Comparison of ENCODE assay signal across 8 cellular contexts in genomic region chr19:10271543-10272086, GRCh38. TPM values are rescaled to one million over a fixed set of nuclear protein-coding genes. Genes with fewer than 3 reads are reported as not detected.
DNase-seq lines count a peak whose midpoint lies in the region; ATAC-seq and TF ChIP-seq lines count a peak whose summit lies in the region.

No MANE protein-coding gene starts in this region.

- H3K27ac ChIP-seq in BLaER1 treated with 17β-estradiol and CSF1 and Interleukin-3, amounts not matched to agents 10 nM and 100 nM, result peak overlapping the region; percentile 66 to 99 (median 86); a peak in 21 of 22 replicates
- H3K27ac ChIP-seq in body of pancreas, result peak overlapping the region in 2 of 4 donors; percentile 75 to 85

- H3K4me2 ChIP-seq in BLaER1 treated with 17β-estradiol and CSF1 and Interleukin-3, amounts not matched to agents 10 nM and 100 nM, result peak overlapping the region; percentile 83 to 98 (median 93)

- peak overlapping the region; percentile 52 to 81 (median 62) for H3K4me3 ChIP-seq in BLaER1 treated with 17β-estradiol and CSF1 and Interleukin-3, amounts not matched to agents 10 nM and 100 nM
- no peak overlapping the region for H3K4me3 ChIP-seq in body of pancreas

- intact Hi-C loops in body of pancreas (cut with DNase I), result loop anchor here (2.0 kb wide), 1 partner anchor 115 kb away; no protein-coding TSS in a partner anchor

- H3K36me3 ChIP-seq in BLaER1 treated with 17β-estradiol and CSF1 and Interleukin-3, amounts not matched to agents 10 nM and 100 nM, result peaks cover 8 to 49% (median 16%) of the 10 kb centered on the region in 11 experiments; a peak in 18 of 22 replicates
- H3K36me3 ChIP-seq in body of pancreas (replicated peaks in 1 of 2; ENCODE audit: insufficient read depth in 1 of 2, low read depth in 2 of 2), result no peaks in the 10 kb centered on the region

- H3K27me3 ChIP-seq in BLaER1 treated with 17β-estradiol and CSF1 and Interleukin-3, amounts not matched to agents 10 nM and 100 nM, result no peaks in the 10 kb centered on the region
- H3K27me3 ChIP-seq in body of pancreas, result peaks cover 0 to 10% of the 10 kb centered on the region in 2 donors

- in situ Hi-C loops in G401 (cut with HindIII; ENCODE audit: low sequenced_read_pairs), result no loop called here

- 25 to 65% methylated on average over 4 to 12 of the region's 12 CpGs for WGBS in body of pancreas, 2 donors

- no peak for TF ChIP-seq POLR2A in body of pancreas (IDR thresholded peaks at IDR 0.05)

- no peak for TF ChIP-seq CTCF in body of pancreas (IDR thresholded peaks at IDR 0.05)

- peak overlapping the region; percentile 83 for H3K4me3 Mint-ChIP-seq in central memory CD8-positive, alpha-beta T cell
- peak overlapping the region; percentile 71 for H3K4me3 Mint-ChIP-seq in natural killer cell treated with Interleukin-12 subunit alpha and Interleukin-12 subunit beta and Interleukin-15 and Interleukin-18, amount 100 ng/mL, for 72 hours

- peak; percentile 43 for DNase-seq in NCI-H226
- DNase-seq in central memory CD8-positive, alpha-beta T cell (ENCODE audit: low spot score in 2 of 2), result no peak
- DNase-seq in natural killer cell treated with Interleukin-12 subunit alpha and Interleukin-12 subunit beta and Interleukin-15 and Interleukin-18, amount 100 ng/mL, for 72 hours (ENCODE audit: low spot score), result peak; percentile 85
- DNase-seq in body of pancreas, result no peak
- DNase-seq in NCI-H1694 treated with DMSO at 0.1 percent for 48 hours (lab: John Stamatoyannopoulos, UW), result no peak
- no peak for DNase-seq in G401 (ENCODE audit: low spot score)

- H3K36me3 Mint-ChIP-seq in central memory CD8-positive, alpha-beta T cell (ENCODE audit: insufficient read depth), result peaks cover 20% of the 10 kb centered on the region
- H3K36me3 Mint-ChIP-seq in natural killer cell treated with Interleukin-12 subunit alpha and Interleukin-12 subunit beta and Interleukin-15 and Interleukin-18, amount 100 ng/mL, for 72 hours, result peaks cover 13% of the 10 kb centered on the region

- no peaks in the 10 kb centered on the region for H3K27me3 Mint-ChIP-seq in central memory CD8-positive, alpha-beta T cell
- H3K27me3 Mint-ChIP-seq in natural killer cell treated with Interleukin-12 subunit alpha and Interleukin-12 subunit beta and Interleukin-15 and Interleukin-18, amount 100 ng/mL, for 72 hours, result no peaks in the 10 kb centered on the region

- ATAC-seq in GM19035 (IDR thresholded peaks at IDR 0.05; ENCODE audit: unreplicated experiment) (peak; percentile 23), body of pancreas (no peak)
- ATAC-seq in central memory CD8-positive, alpha-beta T cell (replicated peaks; ENCODE audit: extremely low read depth, poor library complexity, severe bottlenecking), result peak; percentile 15
- ATAC-seq in natural killer cell treated with Interleukin-12 subunit alpha and Interleukin-12 subunit beta and Interleukin-15 and Interleukin-18, amount 100 ng/mL, for 72 hours, result peak; percentile 24 to 44

- no peaks in the 10 kb centered on the region for H3K9me3 Mint-ChIP-seq in central memory CD8-positive, alpha-beta T cell
- H3K9me3 Mint-ChIP-seq in natural killer cell treated with Interleukin-12 subunit alpha and Interleukin-12 subunit beta and Interleukin-15 and Interleukin-18, amount 100 ng/mL, for 72 hours, result no peaks in the 10 kb centered on the region

- peaks cover 43% of the 10 kb centered on the region for H3K4me1 Mint-ChIP-seq in central memory CD8-positive, alpha-beta T cell
- H3K4me1 Mint-ChIP-seq in natural killer cell treated with Interleukin-12 subunit alpha and Interleukin-12 subunit beta and Interleukin-15 and Interleukin-18, amount 100 ng/mL, for 72 hours (ENCODE audit: low read depth in 2 of 2), result peaks cover 24 to 26% of the 10 kb centered on the region in 2 donors

- H3K9ac ChIP-seq in BLaER1 treated with 17β-estradiol and CSF1 and Interleukin-3, amounts not matched to agents 10 nM and 100 nM, result peak overlapping the region; percentile 70 to 96 (median 79)

- no peaks in the 10 kb centered on the region for H3K9me3 ChIP-seq in BLaER1 treated with 17β-estradiol and CSF1 and Interleukin-3, amounts not matched to agents 10 nM and 100 nM (replicated peaks in 1 of 11)
- H3K9me3 ChIP-seq in body of pancreas, result no peaks in the 10 kb centered on the region

- H3K27ac Mint-ChIP-seq in central memory CD8-positive, alpha-beta T cell (ENCODE audit: low read depth), result peak overlapping the region; percentile 94
- H3K27ac Mint-ChIP-seq in natural killer cell treated with Interleukin-12 subunit alpha and Interleukin-12 subunit beta and Interleukin-15 and Interleukin-18, amount 100 ng/mL, for 72 hours, result peak overlapping the region; percentile 96 to 98

- peaks cover 28 to 81% (median 43%) of the 10 kb centered on the region in 10 experiments for H3K4me1 ChIP-seq in BLaER1 treated with 17β-estradiol and CSF1 and Interleukin-3, amounts not matched to agents 10 nM and 100 nM
- H3K4me1 ChIP-seq in body of pancreas, result peaks cover 23% of the 10 kb centered on the region

- peaks cover 0 to 55% (median 5%) of the 10 kb centered on the region in 11 experiments; a peak in 9 of 22 replicates for H4K20me1 ChIP-seq in BLaER1 treated with 17β-estradiol and CSF1 and Interleukin-3, amounts not matched to agents 10 nM and 100 nM

RNA-seq across cellular contexts. Expression of gene ICAM1, which starts 0.7 kb away (rescaled TPM):
- total RNA-seq in natural killer cell treated with Interleukin-12 subunit alpha and Interleukin-12 subunit beta and Interleukin-15 and Interleukin-18, amount 100 ng/mL, for 72 hours, result 100 to 1,000 TPM; 106 to 264 TPM
- total RNA-seq in body of pancreas, result 10 to 100 TPM in 1 of 2 donors, 1 to 10 TPM in 1; 7.3 to 68.9 TPM
- total RNA-seq in G401 (2014; rRNA removed; shearing (Covaris generic)), result 14.5 and 16.9 TPM in 2 replicates

RNA-seq across cellular contexts. Expression of gene ICAM4, which starts 15.1 kb away (rescaled TPM):
- total RNA-seq in natural killer cell treated with Interleukin-12 subunit alpha and Interleukin-12 subunit beta and Interleukin-15 and Interleukin-18, amount 100 ng/mL, for 72 hours, result 1 to 10 TPM; 1.4 to 2.1 TPM
- total RNA-seq in body of pancreas, result under 1 TPM in 1 of 2 donors, not detected in 1; 0.26 TPM
- total RNA-seq in G401 (2014; rRNA removed; shearing (Covaris generic)), result 2.4 and 7.1 TPM in 2 replicates

RNA-seq across cellular contexts. Expression of gene ICAM5, which starts 18.1 kb away (rescaled TPM):
- total RNA-seq in natural killer cell treated with Interleukin-12 subunit alpha and Interleukin-12 subunit beta and Interleukin-15 and Interleukin-18, amount 100 ng/mL, for 72 hours, result under 1 TPM; 0.78 to 0.83 TPM
- under 1 TPM in 1 of 2 donors, not detected in 1; 0.33 TPM for total RNA-seq in body of pancreas
- 13.2 and 14.8 TPM in 2 replicates for total RNA-seq in G401 (2014; rRNA removed; shearing (Covaris generic))

RNA-seq across cellular contexts. Expression of gene MRPL4, which starts 19.6 kb away (rescaled TPM):
- total RNA-seq in natural killer cell treated with Interleukin-12 subunit alpha and Interleukin-12 subunit beta and Interleukin-15 and Interleukin-18, amount 100 ng/mL, for 72 hours, result 100 to 1,000 TPM in 1 of 2 donors, 10 to 100 TPM in 1; 79.1 to 140 TPM
- 10 to 100 TPM; 17.9 to 18.1 TPM for total RNA-seq in body of pancreas
- total RNA-seq in G401 (2014; rRNA removed; shearing (Covaris generic)), result 134 and 137 TPM in 2 replicates

RNA-seq across cellular contexts. Expression of gene ZGLP1, which starts 38.0 kb away (rescaled TPM):
- total RNA-seq in natural killer cell treated with Interleukin-12 subunit alpha and Interleukin-12 subunit beta and Interleukin-15 and Interleukin-18, amount 100 ng/mL, for 72 hours, result 1 to 10 TPM; 2.5 to 7.3 TPM
- 1 to 10 TPM; 2.3 to 4.6 TPM for total RNA-seq in body of pancreas
- total RNA-seq in G401 (2014; rRNA removed; shearing (Covaris generic)), result 0.55 and 1.6 TPM in 2 replicates

Comparison
In these comparisons a context has a peak if more than half of its experiments do, and no peak if none do; other contexts are left out.
1. H3K4me3 ChIP-seq: peak in BLaER1 treated with 17β-estradiol and CSF1 and Interleukin-3, amounts not matched to agents 10 nM and 100 nM (10 of 10); none in body of pancreas (0 of 2).
2. DNase-seq: peak in NCI-H226 (single experiment) and natural killer cell treated with Interleukin-12 subunit alpha and Interleukin-12 subunit beta and Interleukin-15 and Interleukin-18, amount 100 ng/mL, for 72 hours (single experiment); none in central memory CD8-positive, alpha-beta T cell (0 of 2), body of pancreas (0 of 4), NCI-H1694 treated with DMSO at 0.1 percent for 48 hours (single experiment) and G401 (single experiment).